38 cellular contexts compared by ENCODE assay signal in the genomic region with DNA sequence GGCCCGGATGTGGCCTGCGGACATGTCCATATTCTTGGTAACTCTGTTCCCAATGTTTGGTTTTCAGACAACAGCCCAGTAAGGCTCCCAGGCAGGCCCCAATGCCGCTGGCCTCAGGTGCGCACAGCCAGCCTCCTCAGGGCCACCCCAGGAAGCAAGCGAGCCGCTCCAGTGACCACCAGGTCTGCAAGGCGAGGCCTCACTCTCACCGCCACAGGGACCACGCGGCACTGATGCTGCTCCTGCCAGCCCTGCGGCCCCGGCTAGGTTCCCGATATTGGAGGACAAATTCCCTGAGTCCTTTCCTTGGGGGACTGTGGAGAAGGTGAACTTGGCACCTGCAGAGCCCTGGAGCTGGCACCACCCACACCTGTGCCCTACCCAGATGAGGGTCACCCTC. TPM values are rescaled to one million over a fixed set of nuclear protein-coding genes. Genes with fewer than 3 reads are reported as not detected.
"Had no signal": no experiment of that assay in that cellular context is flagged by ENCODE, and none has a peak within 500 bp of the region (broad histone marks: within the 10 kb centered on the region; RNA-seq: fewer than 3 reads in every experiment).

No MANE protein-coding gene starts in this region.

- H3K27me3 Mint-ChIP-seq: activated B cell treated with CpG ODN at 0.5 μM for 24 hours; activated CD4-positive, alpha-beta memory T cell treated with anti-CD3 and anti-CD28 coated beads for 36 hours; activated CD4-positive, alpha-beta T cell treated with anti-CD3 and anti-CD28 coated beads, Interleukin-2, amount 10 ng/mL, durations not matched to agents 24 days and 14 days; activated CD8-positive, alpha-beta T cell treated with anti-CD3 and anti-CD28 coated beads for 36 hours; activated naive CD8-positive, alpha-beta T cell treated with anti-CD3 and anti-CD28 coated beads for 36 hours; activated T-helper 17 cell treated with anti-CD3 and anti-CD28 coated beads, Interleukin-2, amount 50 U/mL, for 72 hours; central memory CD8-positive, alpha-beta T cell had no signal

- ATAC-seq: activated CD8-positive, alpha-beta T cell treated with anti-CD3 and anti-CD28 coated beads for 36 hours; activated naive CD4-positive, alpha-beta T cell treated with anti-CD3 and anti-CD28 coated beads, Interleukin-2, amount 50 U/mL, for 72 hours; activated T-cell treated with anti-CD3 and anti-CD28 coated beads, Interleukin-2, amount 50 U/mL, for 4 hours; activated T-cell treated with anti-CD3 and anti-CD28 coated beads, Interleukin-2, amount 50 U/mL, for 72 hours; activated T-helper 17 cell treated with anti-CD3 and anti-CD28 coated beads, Interleukin-2, amount 50 U/mL, for 72 hours had no signal

- H3K27me3 ChIP-seq: adrenal gland, cardiac muscle cell had no signal

- H3K36me3 Mint-ChIP-seq: activated naive CD4-positive, alpha-beta T cell treated with anti-CD3 and anti-CD28 coated beads, Interleukin-2, amount 50 U/mL, for 72 hours had no signal

- H3K4me3 ChIP-seq: adrenal gland, cardiac muscle cell had no signal

- DNase-seq: activated B cell treated with CpG ODN at 0.5 μM for 24 hours; activated CD4-positive, alpha-beta memory T cell treated with anti-CD3 and anti-CD28 coated beads for 36 hours; activated CD4-positive, alpha-beta T cell treated with anti-CD3 and anti-CD28 coated beads for 4 hours; activated CD4-positive, alpha-beta T cell treated with anti-CD3 and anti-CD28 coated beads, Interleukin-2, amount 10 ng/mL, durations not matched to agents 24 days and 14 days; activated CD4-positive, alpha-beta T cell treated with anti-CD3 and anti-CD28 coated beads, Interleukin-2, amount 50 U/mL, for 1 hour; activated CD4-positive, alpha-beta T cell treated with anti-CD3 and anti-CD28 coated beads, Interleukin-2, amount 50 U/mL, for 4 hours; activated CD4-positive, CD25-positive, alpha-beta regulatory T cell treated with anti-CD3 and anti-CD28 coated beads, Interleukin-2, amount 50 U/mL, for 72 hours; activated CD8-positive, alpha-beta memory T cell treated with anti-CD3 and anti-CD28 coated beads, Interleukin-2, amount 50 U/mL, for 4 hours; activated CD8-positive, alpha-beta T cell treated with anti-CD3 and anti-CD28 coated beads for 36 hours; activated effector memory CD4-positive, alpha-beta T cell treated with anti-CD3 and anti-CD28 coated beads, Interleukin-2, amount 50 U/mL, for 16 hours; activated gamma-delta T cell treated with Interleukin-2 at 50 U/mL for 16 hours; activated naive CD4-positive, alpha-beta T cell; activated naive CD4-positive, alpha-beta T cell treated with anti-CD3 and anti-CD28 coated beads for 36 hours; activated naive CD4-positive, alpha-beta T cell treated with anti-CD3 and anti-CD28 coated beads, Interleukin-2, amount 50 U/mL, for 16 hours; activated naive CD8-positive, alpha-beta T cell treated with anti-CD3 and anti-CD28 coated beads for 36 hours; activated T-cell treated with anti-CD3 and anti-CD28 coated beads for 4 hours; activated T-cell treated with anti-CD3 and anti-CD28 coated beads, Interleukin-2, amount 50 U/mL, for 1 hour; activated T-cell treated with anti-CD3 and anti-CD28 coated beads, Interleukin-2, amount 50 U/mL, for 4 hours; activated T-cell treated with anti-CD3 and anti-CD28 coated beads, Interleukin-2, amount 50 U/mL, for 72 hours; adrenal gland; amniotic stem cell; aorta; caudate nucleus; cerebellar nuclear complex; T-helper 1 cell; T-helper 2 cell; T-helper 9 cell had no signal

- H3K9me3 ChIP-seq: adrenal gland had no signal

- H3K27ac Mint-ChIP-seq: activated B cell treated with CpG ODN at 0.5 μM for 24 hours; activated CD4-positive, alpha-beta memory T cell treated with anti-CD3 and anti-CD28 coated beads for 36 hours; activated CD4-positive, alpha-beta T cell treated with anti-CD3 and anti-CD28 coated beads, Interleukin-2, amount 10 ng/mL, durations not matched to agents 24 days and 14 days; activated CD8-positive, alpha-beta T cell treated with anti-CD3 and anti-CD28 coated beads for 36 hours; activated naive CD4-positive, alpha-beta T cell treated with anti-CD3 and anti-CD28 coated beads for 36 hours; activated naive CD4-positive, alpha-beta T cell treated with anti-CD3 and anti-CD28 coated beads, Interleukin-2, amount 50 U/mL, for 72 hours; activated naive CD8-positive, alpha-beta T cell treated with anti-CD3 and anti-CD28 coated beads for 36 hours; activated T-cell treated with anti-CD3 and anti-CD28 coated beads, Interleukin-2, amount 50 U/mL, for 72 hours; activated T-helper 1 cell treated with anti-CD3 and anti-CD28 coated beads, Interleukin-12 subunit alpha, Interleukin-12 subunit beta, Interleukin-2, Interleukin-4 antibody, amounts not matched to agents 30 ng/mL and 10 ng/mL and 1 ng/mL, durations not matched to agents 14 hours and 24 hours and 36 hours; activated T-helper 17 cell treated with anti-CD3 and anti-CD28 coated beads, Interleukin-2, amount 50 U/mL, for 72 hours; T-helper 2 cell treated with Interferon-gamma antibody and Interleukin-4, amounts not matched to agents 5 μg/mL and 100 μg/mL, for 36 hours had no signal

- H3K4me1 Mint-ChIP-seq: activated B cell treated with CpG ODN at 0.5 μM for 24 hours; activated CD4-positive, alpha-beta T cell treated with anti-CD3 and anti-CD28 coated beads, Interleukin-2, amount 10 ng/mL, durations not matched to agents 24 days and 14 days; activated naive CD8-positive, alpha-beta T cell treated with anti-CD3 and anti-CD28 coated beads for 36 hours; activated T-helper 17 cell treated with anti-CD3 and anti-CD28 coated beads, Interleukin-2, amount 50 U/mL, for 72 hours; brain had no signal

- H3K27ac ChIP-seq: adrenal gland, cardiac muscle cell, VCaP had no signal

- H3K4me3 Mint-ChIP-seq: activated B cell treated with CpG ODN at 0.5 μM for 24 hours; activated CD4-positive, alpha-beta memory T cell treated with anti-CD3 and anti-CD28 coated beads for 36 hours; activated CD4-positive, alpha-beta T cell treated with anti-CD3 and anti-CD28 coated beads, Interleukin-2, amount 10 ng/mL, durations not matched to agents 24 days and 14 days; activated CD8-positive, alpha-beta T cell treated with anti-CD3 and anti-CD28 coated beads for 36 hours; activated naive CD4-positive, alpha-beta T cell treated with anti-CD3 and anti-CD28 coated beads for 36 hours; activated naive CD8-positive, alpha-beta T cell treated with anti-CD3 and anti-CD28 coated beads for 36 hours; activated T-cell treated with anti-CD3 and anti-CD28 coated beads, Interleukin-2, amount 50 U/mL, for 4 hours; activated T-cell treated with anti-CD3 and anti-CD28 coated beads, Interleukin-2, amount 50 U/mL, for 72 hours; activated T-helper 1 cell treated with anti-CD3 and anti-CD28 coated beads, Interleukin-12 subunit alpha, Interleukin-12 subunit beta, Interleukin-2, Interleukin-4 antibody, amounts not matched to agents 30 ng/mL and 10 ng/mL and 1 ng/mL, durations not matched to agents 14 hours and 24 hours and 36 hours; activated T-helper 17 cell treated with anti-CD3 and anti-CD28 coated beads, Interleukin-2, amount 50 U/mL, for 72 hours; brain; central memory CD8-positive, alpha-beta T cell; T-helper 1 cell treated with Interleukin-12 subunit alpha and Interleukin-12 subunit beta and Interleukin-4 antibody, amounts not matched to agents 30 μg/mL and 1 μg/mL, for 36 hours; T-helper 2 cell treated with Interferon-gamma antibody and Interleukin-4, amounts not matched to agents 5 μg/mL and 100 μg/mL, for 36 hours had no signal

- H3K9me3 Mint-ChIP-seq: activated B cell treated with CpG ODN at 0.5 μM for 24 hours; activated CD4-positive, alpha-beta memory T cell treated with anti-CD3 and anti-CD28 coated beads for 36 hours; activated CD4-positive, alpha-beta T cell treated with anti-CD3 and anti-CD28 coated beads, Interleukin-2, amount 10 ng/mL, durations not matched to agents 24 days and 14 days; activated CD8-positive, alpha-beta T cell treated with anti-CD3 and anti-CD28 coated beads for 36 hours; activated naive CD4-positive, alpha-beta T cell treated with anti-CD3 and anti-CD28 coated beads for 36 hours; activated naive CD4-positive, alpha-beta T cell treated with anti-CD3 and anti-CD28 coated beads, Interleukin-2, amount 50 U/mL, for 72 hours; activated naive CD8-positive, alpha-beta T cell treated with anti-CD3 and anti-CD28 coated beads for 36 hours; activated T-cell treated with anti-CD3 and anti-CD28 coated beads, Interleukin-2, amount 50 U/mL, for 4 hours; activated T-cell treated with anti-CD3 and anti-CD28 coated beads, Interleukin-2, amount 50 U/mL, for 72 hours; activated T-helper 1 cell treated with anti-CD3 and anti-CD28 coated beads, Interleukin-12 subunit alpha, Interleukin-12 subunit beta, Interleukin-2, Interleukin-4 antibody, amounts not matched to agents 30 ng/mL and 10 ng/mL and 1 ng/mL, durations not matched to agents 14 hours and 24 hours and 36 hours; activated T-helper 17 cell treated with anti-CD3 and anti-CD28 coated beads, Interleukin-2, amount 50 U/mL, for 72 hours; brain; central memory CD8-positive, alpha-beta T cell; T-helper 1 cell treated with Interleukin-12 subunit alpha and Interleukin-12 subunit beta and Interleukin-4 antibody, amounts not matched to agents 30 μg/mL and 1 μg/mL, for 36 hours; T-helper 2 cell treated with Interferon-gamma antibody and Interleukin-4, amounts not matched to agents 5 μg/mL and 100 μg/mL, for 36 hours had no signal

- H3K36me3 ChIP-seq: cardiac muscle cell had no signal

RNA-seq across cellular contexts. Expression of a gene that starts 19.0 kb away (rescaled TPM):
- total RNA-seq: activated B cell treated with CpG ODN at 0.5 μM for 24 hours; activated CD4-positive, alpha-beta memory T cell treated with anti-CD3 and anti-CD28 coated beads for 36 hours; activated CD4-positive, alpha-beta T cell treated with anti-CD3 and anti-CD28 coated beads, Interleukin-2, amount 10 ng/mL, durations not matched to agents 24 days and 14 days; activated CD8-positive, alpha-beta memory T cell treated with anti-CD3 and anti-CD28 coated beads for 36 hours; activated CD8-positive, alpha-beta T cell treated with anti-CD3 and anti-CD28 coated beads for 36 hours; activated naive CD4-positive, alpha-beta T cell treated with anti-CD3 and anti-CD28 coated beads for 36 hours; activated naive CD4-positive, alpha-beta T cell treated with anti-CD3 and anti-CD28 coated beads, Interleukin-2, amount 50 U/mL, for 72 hours; activated naive CD8-positive, alpha-beta T cell treated with anti-CD3 and anti-CD28 coated beads for 36 hours; activated T-cell treated with anti-CD3 and anti-CD28 coated beads, Interleukin-2, amount 50 U/mL, for 4 hours; activated T-helper 1 cell treated with anti-CD3 and anti-CD28 coated beads, Interleukin-12 subunit alpha, Interleukin-12 subunit beta, Interleukin-2, Interleukin-4 antibody, amounts not matched to agents 30 ng/mL and 10 ng/mL and 1 ng/mL, durations not matched to agents 14 hours and 24 hours and 36 hours; activated T-helper 17 cell treated with anti-CD3 and anti-CD28 coated beads, Interleukin-2, amount 50 U/mL, for 72 hours; bronchial epithelial cell had no signal

RNA-seq across cellular contexts. Expression of a gene that starts 21.6 kb away (rescaled TPM):
- total RNA-seq: activated B cell treated with CpG ODN at 0.5 μM for 24 hours; activated CD4-positive, alpha-beta memory T cell treated with anti-CD3 and anti-CD28 coated beads for 36 hours; activated CD4-positive, alpha-beta T cell treated with anti-CD3 and anti-CD28 coated beads, Interleukin-2, amount 10 ng/mL, durations not matched to agents 24 days and 14 days; activated CD8-positive, alpha-beta memory T cell treated with anti-CD3 and anti-CD28 coated beads for 36 hours; activated CD8-positive, alpha-beta T cell treated with anti-CD3 and anti-CD28 coated beads for 36 hours; activated naive CD4-positive, alpha-beta T cell treated with anti-CD3 and anti-CD28 coated beads for 36 hours; activated naive CD4-positive, alpha-beta T cell treated with anti-CD3 and anti-CD28 coated beads, Interleukin-2, amount 50 U/mL, for 72 hours; activated naive CD8-positive, alpha-beta T cell treated with anti-CD3 and anti-CD28 coated beads for 36 hours; activated T-cell treated with anti-CD3 and anti-CD28 coated beads, Interleukin-2, amount 50 U/mL, for 4 hours; activated T-helper 1 cell treated with anti-CD3 and anti-CD28 coated beads, Interleukin-12 subunit alpha, Interleukin-12 subunit beta, Interleukin-2, Interleukin-4 antibody, amounts not matched to agents 30 ng/mL and 10 ng/mL and 1 ng/mL, durations not matched to agents 14 hours and 24 hours and 36 hours; activated T-helper 17 cell treated with anti-CD3 and anti-CD28 coated beads, Interleukin-2, amount 50 U/mL, for 72 hours; bronchial epithelial cell had no signal

RNA-seq across cellular contexts. Expression of a gene that starts 26.2 kb away (rescaled TPM):
- total RNA-seq: activated B cell treated with CpG ODN at 0.5 μM for 24 hours; activated CD8-positive, alpha-beta T cell treated with anti-CD3 and anti-CD28 coated beads for 36 hours; activated naive CD8-positive, alpha-beta T cell treated with anti-CD3 and anti-CD28 coated beads for 36 hours; bronchial epithelial cell had no signal
